12 cellular contexts compared by ENCODE assay signal in genomic region chr13:72120632-72121031, GRCh38.
A peak's percentile ranks its signal among the peaks of the same experiment; 100 is the strongest.
DNase-seq lines count a peak whose midpoint lies in the region; TF ChIP-seq lines count a peak whose summit lies in the region.
"Had no signal": no experiment of that assay in that cellular context is flagged by ENCODE, and none has a peak within 500 bp of the region (broad histone marks: within the 10 kb centered on the region; RNA-seq: fewer than 3 reads in every experiment).

No MANE protein-coding gene starts in this region.

- H3K4me1 ChIP-seq in HUES48 (ENCODE audit: control insufficient read depth, insufficient read depth, low read length) (peaks cover 42% of the 10 kb centered on the region), iPS-18a (ENCODE audit: control insufficient read depth, low read depth, low read length) (peaks cover 32% of the 10 kb centered on the region), osteoblast (ENCODE audit: insufficient read depth, low read length) (no peaks in the 10 kb centered on the region)
- H3K4me1 ChIP-seq: BLaER1 treated with 17β-estradiol and CSF1 and Interleukin-3, amounts not matched to agents 10 nM and 100 nM had no signal

- H3K4me2 ChIP-seq in osteoblast (ENCODE audit: insufficient read depth, low read length) = no peak overlapping the region
- H3K4me2 ChIP-seq: BLaER1 treated with 17β-estradiol and CSF1 and Interleukin-3, amounts not matched to agents 10 nM and 100 nM; KMS-11 had no signal

- H2AFZ ChIP-seq in osteoblast (ENCODE audit: low read length) = no peak overlapping the region
- H2AFZ ChIP-seq: GM23248 had no signal

- no peaks in the 10 kb centered on the region for H4K20me1 ChIP-seq in osteoblast (ENCODE audit: insufficient read depth, low read length)
- H4K20me1 ChIP-seq: BLaER1 treated with 17β-estradiol and CSF1 and Interleukin-3, amounts not matched to agents 10 nM and 100 nM had no signal

- H3K27ac ChIP-seq in HUES48 (ENCODE audit: low read depth, low read length) (peak overlapping the region; percentile 21), iPS-18a (ENCODE audit: low read length) (peak overlapping the region; percentile 39), osteoblast (ENCODE audit: low read depth, low read length) (no peak overlapping the region)
- H3K27ac ChIP-seq: BLaER1 treated with 17β-estradiol and CSF1 and Interleukin-3, amounts not matched to agents 10 nM and 100 nM; GM23248; KMS-11 had no signal

- no peaks in the 10 kb centered on the region for H3K9me3 ChIP-seq in HUES48 (ENCODE audit: control insufficient read depth, insufficient read depth, low read length)
- no peaks in the 10 kb centered on the region for H3K9me3 ChIP-seq in iPS-18a (ENCODE audit: control insufficient read depth, low read depth, low read length)
- H3K9me3 ChIP-seq in osteoblast (ENCODE audit: low read depth, low read length) = no peaks in the 10 kb centered on the region
- H3K9me3 ChIP-seq: BLaER1 treated with 17β-estradiol and CSF1 and Interleukin-3, amounts not matched to agents 10 nM and 100 nM had no signal

- DNase-seq in NCI-H748 (lab: John Stamatoyannopoulos, UW; ENCODE audit: unreplicated experiment) (peak; percentile 53), osteoblast (ENCODE audit: insufficient read length, low spot score, missing footprints) (peak; percentile 18), DMS 273 (lab: John Stamatoyannopoulos, UW; ENCODE audit: unreplicated experiment) (no peak), HuH-7 (ENCODE audit: low spot score) (no peak), HPDE6-E6E7 (ENCODE audit: extremely low spot score) (no peak)
- DNase-seq: CD8-positive, alpha-beta T cell; GM23248; HCEC 1CT had no signal

- H3K79me2 ChIP-seq in osteoblast (ENCODE audit: insufficient read depth, low read length) = no peaks in the 10 kb centered on the region

- TF ChIP-seq CTCF in osteoblast (IDR thresholded peaks at IDR 0.05; ENCODE audit: extremely low read depth, low read depth, low read length) = no peak

- peak overlapping the region; percentile 6; the same call in 1 of the 2 replicates for H3K4me3 ChIP-seq in HUES48 (ENCODE audit: low read depth, low read length)
- no peak overlapping the region for H3K4me3 ChIP-seq in iPS-18a (ENCODE audit: low read length)
- no peak overlapping the region for H3K4me3 ChIP-seq in osteoblast (ENCODE audit: insufficient read depth, low read length)
- H3K4me3 ChIP-seq: BLaER1 treated with 17β-estradiol and CSF1 and Interleukin-3, amounts not matched to agents 10 nM and 100 nM; GM23248 had no signal

- no peaks in the 10 kb centered on the region for H3K36me3 ChIP-seq in HUES48 (ENCODE audit: control insufficient read depth, insufficient read depth, low read length)
- H3K36me3 ChIP-seq in iPS-18a (ENCODE audit: control insufficient read depth, low read depth, low read length) = no peaks in the 10 kb centered on the region
- H3K36me3 ChIP-seq in osteoblast (ENCODE audit: insufficient read depth, low read length) = no peaks in the 10 kb centered on the region
- H3K36me3 ChIP-seq: BLaER1 treated with 17β-estradiol and CSF1 and Interleukin-3, amounts not matched to agents 10 nM and 100 nM had no signal

- H3K9ac ChIP-seq in HUES48 (ENCODE audit: low read depth, low read length) (no peak overlapping the region), iPS-18a (ENCODE audit: low read length) (no peak overlapping the region)
- H3K9ac ChIP-seq: BLaER1 treated with 17β-estradiol and CSF1 and Interleukin-3, amounts not matched to agents 10 nM and 100 nM; GM23248; KMS-11 had no signal

- H3K27me3 ChIP-seq in HUES48 (ENCODE audit: control insufficient read depth, insufficient read depth, low read length) = no peaks in the 10 kb centered on the region
- no peaks in the 10 kb centered on the region for H3K27me3 ChIP-seq in iPS-18a (ENCODE audit: control insufficient read depth, insufficient read depth, low read length)
- H3K27me3 ChIP-seq in osteoblast (ENCODE audit: insufficient read depth, low read length) = no peaks in the 10 kb centered on the region
- H3K27me3 ChIP-seq: BLaER1 treated with 17β-estradiol and CSF1 and Interleukin-3, amounts not matched to agents 10 nM and 100 nM had no signal

Comparison
In these comparisons a context has a peak if more than half of its experiments do, and no peak if none do; other contexts are left out.
1. DNase-seq: peak in NCI-H748 (single experiment) and osteoblast (single experiment); none in DMS 273 (single experiment), HuH-7 (single experiment) and HPDE6-E6E7 (single experiment).